In genomic region chr2:215269397-215270117, GRCh38 we compare ENCODE assay signal across 8 cellular contexts. TPM values are rescaled to one million over a fixed set of nuclear protein-coding genes. Genes with fewer than 3 reads are reported as not detected.
DNase-seq lines count a peak whose midpoint lies in the region; ATAC-seq and TF ChIP-seq lines count a peak whose summit lies in the region.

No MANE protein-coding gene starts in this region.

- no peaks in the 10 kb centered on the region for H3K4me1 Mint-ChIP-seq in activated T-cell treated with anti-CD3 and anti-CD28 coated beads, Interleukin-2, amount 50 U/mL, for 4 hours (ENCODE audit: low read depth)
- H3K4me1 Mint-ChIP-seq in type B pancreatic cell (ENCODE audit: unreplicated experiment), result no peaks in the 10 kb centered on the region

- H3K9ac ChIP-seq in OCI-LY3 (ENCODE audit: low read length), result no peak overlapping the region; the same call in 1 of the 2 replicates

- H3K4me1 ChIP-seq in OCI-LY3 (ENCODE audit: low read length), result no peaks in the 10 kb centered on the region

- no peak overlapping the region for H3K27ac ChIP-seq in OCI-LY3 (ENCODE audit: low read length)

- H3K9me3 Mint-ChIP-seq in activated T-cell treated with anti-CD3 and anti-CD28 coated beads, Interleukin-2, amount 50 U/mL, for 4 hours, result no peaks in the 10 kb centered on the region
- no peaks in the 10 kb centered on the region for H3K9me3 Mint-ChIP-seq in type B pancreatic cell

- no peak overlapping the region for H3K4me3 Mint-ChIP-seq in activated T-cell treated with anti-CD3 and anti-CD28 coated beads, Interleukin-2, amount 50 U/mL, for 4 hours
- no peak overlapping the region for H3K4me3 Mint-ChIP-seq in type B pancreatic cell

- peak overlapping the region; percentile 75; the same call in 1 of the 2 replicates for H2AFZ ChIP-seq in OCI-LY3 (ENCODE audit: low read depth, low read length)

- peak; percentile 48 for DNase-seq in Right ventricle myocardium superior
- DNase-seq in Right ventricle myocardium inferior (ENCODE audit: missing footprints), result no peak
- peak; percentile 39 for DNase-seq in HuH-7 (ENCODE audit: low spot score)
- peak; percentile 44 for DNase-seq in activated T-cell treated with anti-CD3 and anti-CD28 coated beads, Interleukin-2, amount 50 U/mL, for 4 hours
- DNase-seq in fibroblast of the conjunctiva (ENCODE audit: low read depth), result peak; percentile 70
- peak; percentile 32 for DNase-seq in occipital lobe (lab: John Stamatoyannopoulos, UW)
- DNase-seq in type B pancreatic cell (ENCODE audit: extremely low spot score, unreplicated experiment), result no peak

- TF ChIP-seq CTCF in OCI-LY3 (IDR thresholded peaks at IDR 0.05; ENCODE audit: low read depth, low read length) (peak; percentile 68), type B pancreatic cell (conservative IDR thresholded peaks at IDR 0.05) (peak; percentile 93)

- H4K20me1 ChIP-seq in OCI-LY3 (ENCODE audit: insufficient read depth, low read length), result no peaks in the 10 kb centered on the region

- H3K27me3 Mint-ChIP-seq in activated T-cell treated with anti-CD3 and anti-CD28 coated beads, Interleukin-2, amount 50 U/mL, for 4 hours (ENCODE audit: low read depth), result no peaks in the 10 kb centered on the region
- no peaks in the 10 kb centered on the region for H3K27me3 Mint-ChIP-seq in type B pancreatic cell

- intact Hi-C loops in Right ventricle myocardium superior (cut with DNase I) (no loop called here), Right ventricle myocardium inferior (cut with DNase I) (loop anchor here (2.0 kb wide), 1 partner anchor 309 kb away; no protein-coding TSS in a partner anchor)

- H3K27me3 ChIP-seq in OCI-LY3 (ENCODE audit: low read depth, low read length), result no peaks in the 10 kb centered on the region

- peak overlapping the region; percentile 55 for H3K4me2 ChIP-seq in OCI-LY3 (ENCODE audit: low read length)

- no peak overlapping the region for H3K27ac Mint-ChIP-seq in type B pancreatic cell

- H3K9me3 ChIP-seq in OCI-LY3 (ENCODE audit: insufficient read depth, low read length), result no peaks in the 10 kb centered on the region

- ATAC-seq in Right ventricle myocardium superior (ENCODE audit: poor library complexity) (peak; percentile 74), Right ventricle myocardium inferior (no peak)
- ATAC-seq in activated T-cell treated with anti-CD3 and anti-CD28 coated beads, Interleukin-2, amount 50 U/mL, for 4 hours, result no peak

- H3K36me3 ChIP-seq in OCI-LY3 (replicated peaks; ENCODE audit: low read depth, low read length), result no peaks in the 10 kb centered on the region

- H3K4me3 ChIP-seq in OCI-LY3 (ENCODE audit: low read length), result peak overlapping the region; percentile 47; the same call in 1 of the 2 replicates

- no peaks in the 10 kb centered on the region for H3K79me2 ChIP-seq in OCI-LY3 (ENCODE audit: low read length)

- peaks cover 1% of the 10 kb centered on the region for H3K36me3 Mint-ChIP-seq in activated T-cell treated with anti-CD3 and anti-CD28 coated beads, Interleukin-2, amount 50 U/mL, for 4 hours (ENCODE audit: insufficient read depth)
- H3K36me3 Mint-ChIP-seq in type B pancreatic cell, result no peaks in the 10 kb centered on the region

RNA-seq across cellular contexts. Expression of gene ATIC, which starts 42.3 kb away (rescaled TPM):
- total RNA-seq in Right ventricle myocardium superior, result 53.2 TPM
- 55.0 TPM for total RNA-seq in Right ventricle myocardium inferior
- total RNA-seq in activated T-cell treated with anti-CD3 and anti-CD28 coated beads, Interleukin-2, amount 50 U/mL, for 4 hours, result 100 to 1,000 TPM; 289 to 356 (median 345) TPM
- total RNA-seq in occipital lobe, result 18.6 TPM
- 119 and 152 TPM in 2 replicates for total RNA-seq in type B pancreatic cell (ENCODE audit: low replicate concordance)

Comparison
In these comparisons a context has a peak if more than half of its experiments do, and no peak if none do; other contexts are left out.
1. DNase-seq: peak in Right ventricle myocardium superior (single experiment), HuH-7 (single experiment), activated T-cell treated with anti-CD3 and anti-CD28 coated beads, Interleukin-2, amount 50 U/mL, for 4 hours (single experiment), fibroblast of the conjunctiva (single experiment) and occipital lobe (single experiment); none in Right ventricle myocardium inferior (single experiment) and type B pancreatic cell (single experiment).